ENCODE assay signal across 22 cellular contexts in the genomic region with DNA sequence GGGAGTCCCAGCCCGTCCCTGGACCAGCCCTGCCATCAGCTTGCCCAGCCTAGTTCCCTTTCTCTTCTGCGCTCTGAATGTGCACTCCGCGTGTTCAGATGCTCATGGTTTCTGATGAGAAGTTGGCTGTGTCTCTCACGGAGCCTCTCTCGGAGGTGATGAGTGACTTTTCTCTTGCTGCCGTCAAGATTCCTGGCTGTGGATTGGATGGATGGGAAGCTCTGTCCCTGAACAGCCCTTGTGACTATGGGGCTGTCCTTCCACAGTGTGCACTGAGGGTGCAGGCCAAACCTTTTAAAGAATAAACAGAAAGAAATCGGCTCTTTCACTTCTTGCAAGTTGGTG. TPM values are rescaled to one million over a fixed set of nuclear protein-coding genes. Genes with fewer than 3 reads are reported as not detected.
A peak's percentile ranks its signal among the peaks of the same experiment; 100 is the strongest.
DNase-seq lines count a peak whose midpoint lies in the region; ATAC-seq, FAIRE-seq and TF ChIP-seq lines count a peak whose summit lies in the region.
"Had no signal": no experiment of that assay in that cellular context is flagged by ENCODE, and none has a peak within 500 bp of the region (broad histone marks: within the 10 kb centered on the region; RNA-seq: fewer than 3 reads in every experiment).

No MANE protein-coding gene starts in this region.

- H4K91ac ChIP-seq in H1 (replicated peaks; ENCODE audit: insufficient read length, low read length): no peak overlapping the region

- H3K36me3 Mint-ChIP-seq in progenitor cell of endocrine pancreas (ENCODE audit: insufficient read depth): no peaks in the 10 kb centered on the region
- H3K36me3 Mint-ChIP-seq: CD14-positive monocyte had no signal

- H2AFZ ChIP-seq in H1 (ENCODE audit: low read length): no peak overlapping the region
- H2AFZ ChIP-seq: GM23338 had no signal

- no peak overlapping the region for H3K18ac ChIP-seq in H1 (ENCODE audit: extremely low read depth, low read length)

- H3K4me2 ChIP-seq in H1 (ENCODE audit: insufficient read depth in 1 of 2, low read depth in 2 of 2, low read length in 2 of 2): no peak overlapping the region
- H3K4me2 ChIP-seq: BLaER1, GM23338 had no signal

- no peaks in the 10 kb centered on the region for H3K36me3 ChIP-seq in H1 (ENCODE audit: control insufficient read depth in 2 of 4, insufficient read depth in 4 of 4, low read length in 3 of 4)
- H3K36me3 ChIP-seq: BLaER1 had no signal

- no peak overlapping the region for H3K4me3 ChIP-seq in H1 (ENCODE audit: extremely low read depth in 1 of 4, insufficient read depth in 2 of 4, low read depth in 3 of 4, low read length in 4 of 4)
- H3K4me3 ChIP-seq: BLaER1, GM12878, GM23338 had no signal

- H2BK120ac ChIP-seq in H1 (replicated peaks; ENCODE audit: low read depth, low read length): no peak overlapping the region

- WGBS in H1 (ENCODE audit: extremely low coverage in 1 of 2, insufficient coverage in 1 of 2, insufficient read length in 1 of 2, insufficient replicate concordance in 2 of 2, low coverage in 1 of 2, low lambda C conversion rate in 2 of 2, missing lambda C conversion rate in 1 of 2), 2 experiments: 89% methylated on average over 8 of the region's 8 CpGs; no CpG with 5 or more reads in 1 of the 2 experiments

- no peak overlapping the region for H2BK15ac ChIP-seq in H1 (ENCODE audit: low read length)

- H3K4ac ChIP-seq in H1 (replicated peaks; ENCODE audit: insufficient read length, low read depth, low read length): no peak overlapping the region

- no peak overlapping the region for H3K14ac ChIP-seq in H1 (ENCODE audit: insufficient read length)

- no peaks in the 10 kb centered on the region for H3K79me2 ChIP-seq in H1 (ENCODE audit: control insufficient read depth in 1 of 2, insufficient read depth in 2 of 2, low read length in 2 of 2)

- no peak for DNase-seq in Right ventricle myocardium superior
- no peak for DNase-seq in left cardiac atrium
- peak; percentile 18 for DNase-seq in D341Med (ENCODE audit: low spot score)
- no peak for DNase-seq in H1 (ENCODE audit: low read depth in 1 of 2, low spot score in 2 of 2)
- DNase-seq in progenitor cell of endocrine pancreas (ENCODE audit: low spot score, unreplicated experiment): no peak
- no peak for DNase-seq in iPS-NIHi7 (ENCODE audit: extremely low spot score)
- no peak for DNase-seq in GM20000 (ENCODE audit: low spot score)
- no peak for DNase-seq in NCI-H2171 treated with DMSO at 0.1 percent for 48 hours (lab: John Stamatoyannopoulos, UW)
- DNase-seq: Calu3; CD4-positive, alpha-beta memory T cell; DMS 273 treated with DMSO at 0.1 percent for 48 hours; DMS53; DND-41; EL; HFFc6 had no signal

- TF ChIP-seq EP300 in H1 (IDR thresholded peaks at IDR 0.05; ENCODE audit: borderline replicate concordance in 1 of 2, low read depth in 2 of 2, low read length in 2 of 2): no peak

- H3K4me1 Mint-ChIP-seq in progenitor cell of endocrine pancreas (ENCODE audit: low read depth): no peaks in the 10 kb centered on the region

- CTCF ChIA-PET in H1 (lab: Charles Lee; ENCODE audit: partially characterized antibody): no interaction called here

- no peak overlapping the region for H3K56ac ChIP-seq in H1 (replicated peaks; ENCODE audit: insufficient read length, low read depth, low read length)

- no peak overlapping the region for H3K27ac ChIP-seq in H1 (ENCODE audit: low read depth, low read length)
- H3K27ac ChIP-seq: 22Rv1, BLaER1, HL-60 had no signal

- no peak overlapping the region for H3K9ac ChIP-seq in H1 (replicated peaks in 1 of 4; ENCODE audit: extremely low read depth in 1 of 4, low read depth in 3 of 4, low read length in 3 of 4)
- H3K9ac ChIP-seq: BLaER1 had no signal

- TF ChIP-seq RAD21 in H1 (IDR thresholded peaks at IDR 0.05 in 1 of 2, conservative IDR thresholded peaks at IDR 0.05 in 1 of 2; ENCODE audit: low read depth in 2 of 2, low read length in 2 of 2): no peak

- no peak overlapping the region for H4K8ac ChIP-seq in H1 (ENCODE audit: extremely low read depth, insufficient read depth, low read length)

- TF ChIP-seq CTCF in H1 (IDR thresholded peaks at IDR 0.05; ENCODE audit: control extremely low read depth in 1 of 3, insufficient read depth in 1 of 3, low read depth in 1 of 3, low read length in 3 of 3): no peak
- TF ChIP-seq CTCF in progenitor cell of endocrine pancreas (IDR thresholded peaks at IDR 0.05; ENCODE audit: unreplicated experiment): no peak
- no peak for TF ChIP-seq CTCF in GM20000 (IDR thresholded peaks at IDR 0.05; ENCODE audit: extremely low read depth, missing control alignments)

- no peaks in the 10 kb centered on the region for H3K79me1 ChIP-seq in H1 (ENCODE audit: low read depth, low read length)

- no peak overlapping the region for H3K4me3 Mint-ChIP-seq in progenitor cell of endocrine pancreas (ENCODE audit: low read depth)
- H3K4me3 Mint-ChIP-seq: CD14-positive monocyte; CD4-positive, alpha-beta memory T cell; GM23338; HFFc6 had no signal

- no peak overlapping the region for H2AK5ac ChIP-seq in H1 (ENCODE audit: low read depth, low read length)

- H3K27me3 ChIP-seq in H1 (replicated peaks in 1 of 4; ENCODE audit: control insufficient read depth in 3 of 4, extremely low read depth in 1 of 4, insufficient read depth in 3 of 4, low read length in 3 of 4): no peaks in the 10 kb centered on the region

- peak; percentile 21 for ATAC-seq in Right ventricle myocardium superior (ENCODE audit: poor library complexity)
- no peak for ATAC-seq in left cardiac atrium
- ATAC-seq: GM12878, GM23338, HCT116 had no signal

- H3K9me3 ChIP-seq in H1 (ENCODE audit: insufficient read depth in 2 of 2, low read depth in 1 of 2, low read length in 1 of 2): peaks cover 0 to under 1% of the 10 kb centered on the region in 2 experiments; a peak in 2 of 4 replicates

- TF ChIP-seq POLR2A in H1 (IDR thresholded peaks at IDR 0.05; ENCODE audit: control extremely low read depth in 1 of 2, low read depth in 2 of 2, low read length in 2 of 2): no peak

- no peak overlapping the region for H2BK12ac ChIP-seq in H1 (ENCODE audit: low read depth, low read length)

- POLR2A ChIA-PET in H1 (lab: Charles Lee; ENCODE audit: partially characterized antibody): interaction anchor here (1.0 to 1.7 kb wide), 5 partner anchors 15 to 171 kb away, joined by 3 to 10 read pairs (median 3); partner anchors contain the start of genes SCGB2B2, WTIP and ZNF302

- no peaks in the 10 kb centered on the region for H4K20me1 ChIP-seq in H1 (replicated peaks in 1 of 2; ENCODE audit: control insufficient read depth in 1 of 2, insufficient read depth in 2 of 2, low read length in 2 of 2)
- H4K20me1 ChIP-seq: BLaER1 had no signal

- H3K27me3 Mint-ChIP-seq in progenitor cell of endocrine pancreas: peaks cover 4% of the 10 kb centered on the region

- peaks cover 5% of the 10 kb centered on the region for H3K9me3 Mint-ChIP-seq in progenitor cell of endocrine pancreas (ENCODE audit: low read depth)

- peak overlapping the region; percentile 69 for H3K27ac Mint-ChIP-seq in progenitor cell of endocrine pancreas
- H3K27ac Mint-ChIP-seq: CD14-positive monocyte; CD4-positive, alpha-beta memory T cell; GM23338; HFFc6 had no signal

- H2BK5ac ChIP-seq in H1 (ENCODE audit: low read depth, low read length): no peak overlapping the region

- peaks cover 0 to 3% (median 0%) of the 10 kb centered on the region in 4 experiments; a peak in 2 of 7 replicates for H3K4me1 ChIP-seq in H1 (replicated peaks in 1 of 4; ENCODE audit: control insufficient read depth in 3 of 4, insufficient read depth in 4 of 4, low read length in 3 of 4)

- intact Hi-C loops in Right ventricle myocardium superior (cut with DNase I): no loop called here
- intact Hi-C loops in left cardiac atrium (cut with DNase I): no loop called here

- FAIRE-seq in H1 (lab: Jason Lieb, UNC): no peak
- FAIRE-seq: GM12878 had no signal

- peak overlapping the region; percentile 32; the same call in 1 of the 2 replicates for H2BK20ac ChIP-seq in H1 (ENCODE audit: low read length)

- no peak overlapping the region for H4K5ac ChIP-seq in H1 (ENCODE audit: insufficient read length, low read depth, low read length)

- no peaks in the 10 kb centered on the region for H3K23me2 ChIP-seq in H1 (ENCODE audit: low read depth, low read length)

- no peak overlapping the region for H3K23ac ChIP-seq in H1 (ENCODE audit: insufficient read length)

TF ChIP-seq in H1, 55 proteins besides CTCF, POLR2A, EP300 and RAD21:
- no peak for TF ChIP-seq BACH1 (IDR thresholded peaks at IDR 0.05; ENCODE audit: low read length)
- no peak for TF ChIP-seq CTBP2 (IDR thresholded peaks at IDR 0.05; ENCODE audit: borderline replicate concordance, insufficient read depth, insufficient read length, low read length)
- no peak for TF ChIP-seq CHD1 (IDR thresholded peaks at IDR 0.05; ENCODE audit: low read depth, low read length)
- no peak for TF ChIP-seq TBP (IDR thresholded peaks at IDR 0.05; ENCODE audit: low read depth, low read length)
- no peak for TF ChIP-seq NANOG (IDR thresholded peaks at IDR 0.05; ENCODE audit: insufficient read depth, low read depth, low read length, poor library complexity, severe bottlenecking)
- no peak for TF ChIP-seq POLR2AphosphoS5 (IDR thresholded peaks at IDR 0.05; ENCODE audit: low read depth, low read length)
- TF ChIP-seq ATF3 (IDR thresholded peaks at IDR 0.05; ENCODE audit: insufficient read depth, low read depth, low read length): no peak

RNA-seq across cellular contexts. Expression of gene WTIP, which starts 24.4 kb away (rescaled TPM):
- total RNA-seq in Right ventricle myocardium superior (20.4 TPM), left cardiac atrium (10 to 100 TPM; 16.9 to 19.2 TPM), progenitor cell of endocrine pancreas (23.1 and 24.4 TPM in 2 replicates)
- total RNA-seq in H1 (2021; fragmentation: NEBNext Ultra II Directional; extraction: Animal tissue kit (Norgen Biotek cat#: 25700)): 15.4 and 20.3 TPM in 2 replicates
- polyA plus RNA-seq in H1 (2011; rRNA removed): 8.7 and 10.8 TPM in 2 replicates
- polyA plus RNA-seq in H1 (2011; cell fraction: cytosol; rRNA removed): 16.9 TPM
- 27.1 TPM for polyA plus RNA-seq in H1 (2011; cell fraction: nucleus; rRNA removed)
- polyA plus RNA-seq in H1 (2012, experiment 1 of 2): 14.4 to 20.8 TPM (median 17.9 TPM) in 4 replicates
- 9.5 TPM for polyA plus RNA-seq in H1 (2012, experiment 2 of 2)
- 6.3 TPM for polyA plus RNA-seq in H1 (2013, experiment 1 of 2)
- polyA plus RNA-seq in H1 (2013, experiment 2 of 2): 4.9 TPM
- polyA minus RNA-seq in H1 (2011; rRNA and poly(A)+ RNA removed): 20.5 and 26.8 TPM in 2 replicates
- polyA minus RNA-seq in H1 (2011; cell fraction: cytosol; rRNA and poly(A)+ RNA removed): 11.1 TPM
- 6.9 TPM for polyA minus RNA-seq in H1 (2011; cell fraction: nucleus; rRNA and poly(A)+ RNA removed)
- polyA plus RNA-seq: CD14-positive monocyte; CD4-positive, alpha-beta memory T cell had no signal
